In the genomic region with DNA sequence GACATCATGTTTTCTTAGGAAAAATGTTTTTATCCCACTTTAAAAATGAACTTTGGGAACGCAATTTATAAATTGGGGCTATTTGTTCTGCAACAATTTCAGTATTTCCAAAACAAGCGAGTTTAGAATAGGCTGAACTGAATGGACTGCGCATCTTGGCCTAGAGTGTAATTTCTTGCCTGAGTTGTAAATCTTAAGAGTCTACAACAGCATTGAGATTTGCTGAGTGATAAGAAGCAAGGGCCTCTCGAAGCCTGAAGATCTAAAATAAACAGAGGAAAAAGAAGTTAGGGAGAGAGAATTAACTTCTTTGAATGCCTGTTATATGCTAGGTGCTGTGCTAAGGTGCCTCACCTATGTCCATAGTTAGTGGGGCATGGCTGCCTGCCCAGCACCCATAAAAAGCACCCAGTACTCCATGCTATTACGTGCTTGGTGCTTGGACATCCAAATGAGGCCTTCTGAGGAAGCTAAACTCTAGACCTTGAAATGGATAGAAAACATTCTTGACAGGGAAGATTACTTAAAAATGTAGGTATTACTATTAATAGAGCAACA, we compare ENCODE assay signal across 29 cellular contexts. TPM values are rescaled to one million over a fixed set of nuclear protein-coding genes. Genes with fewer than 3 reads are reported as not detected.
DNase-seq lines count a peak whose midpoint lies in the region; ATAC-seq and TF ChIP-seq lines count a peak whose summit lies in the region.
"Had no signal": no experiment of that assay in that cellular context is flagged by ENCODE, and none has a peak within 500 bp of the region (broad histone marks: within the 10 kb centered on the region; RNA-seq: fewer than 3 reads in every experiment).

No MANE protein-coding gene starts in this region.

- H3K9ac ChIP-seq in OCI-LY3 (ENCODE audit: low read length), result no peak overlapping the region
- no peak overlapping the region for H3K9ac ChIP-seq in parathyroid adenoma
- H3K9ac ChIP-seq: BLaER1 treated with 17β-estradiol and CSF1 and Interleukin-3, amounts not matched to agents 10 nM and 100 nM had no signal

- peak overlapping the region; percentile 55; the same call in 1 of the 2 replicates for H3K4me3 ChIP-seq in OCI-LY3 (ENCODE audit: low read length)
- no peak overlapping the region for H3K4me3 ChIP-seq in lower lobe of right lung
- H3K4me3 ChIP-seq in parathyroid adenoma (ENCODE audit: low read depth, low read length), result no peak overlapping the region
- H3K4me3 ChIP-seq: A549; BLaER1 treated with 17β-estradiol and CSF1 and Interleukin-3, amounts not matched to agents 10 nM and 100 nM; GM12878 had no signal

- H3K79me2 ChIP-seq in OCI-LY3 (ENCODE audit: low read length) (no peaks in the 10 kb centered on the region), parathyroid adenoma (no peaks in the 10 kb centered on the region)

- no peak overlapping the region for H3K27ac Mint-ChIP-seq in chondrocyte (ENCODE audit: unreplicated experiment)
- H3K27ac Mint-ChIP-seq: CD4-positive, alpha-beta T cell; IgD-negative memory B cell had no signal

- no peak for TF ChIP-seq CTCF in OCI-LY3 (IDR thresholded peaks at IDR 0.05; ENCODE audit: low read depth, low read length)
- TF ChIP-seq CTCF in lower lobe of right lung (IDR thresholded peaks at IDR 0.05), result no peak
- TF ChIP-seq CTCF in parathyroid adenoma (IDR thresholded peaks at IDR 0.05), result no peak
- no peak for TF ChIP-seq CTCF in chondrocyte (IDR thresholded peaks at IDR 0.05)

- no peak overlapping the region for H3K4me3 Mint-ChIP-seq in chondrocyte (ENCODE audit: unreplicated experiment)
- H3K4me3 Mint-ChIP-seq: CD4-positive, alpha-beta T cell; IgD-negative memory B cell had no signal

- DNase-seq in lower lobe of right lung (peak; percentile 68), dedifferentiated amniotic fluid mesenchymal stem cell (ENCODE audit: extremely low spot score) (no peak), activated gamma-delta T cell treated with Interleukin-2 at 50 U/mL for 16 hours (no peak), chondrocyte (ENCODE audit: low spot score) (no peak)
- DNase-seq in stimulated activated CD4-positive, alpha-beta T cell treated with anti-CD3 and anti-CD28 coated beads, Interleukin-4, amount 100 ng/mL, for 4 hours, result no peak
- DNase-seq: AML-193; CD4-positive, alpha-beta T cell; COR-L47; DMS53; EL; GDM1; HCEC 1CT; Karpas-422; NCI-H1092 treated with DMSO at 0.1 percent for 48 hours; NCI-H1436; NCI-H187; NCI-H2081 treated with DMSO at 0.1 percent for 48 hours; NCI-H2171; NCI-H226; NCI-H510A; NCI-H69; SHP77 treated with DMSO at 0.1 percent for 48 hours had no signal

- no peak overlapping the region for H3K27ac ChIP-seq in OCI-LY3 (ENCODE audit: low read length)
- no peak overlapping the region for H3K27ac ChIP-seq in lower lobe of right lung
- H3K27ac ChIP-seq in parathyroid adenoma, result peak overlapping the region; percentile 70
- H3K27ac ChIP-seq: A549; BLaER1 treated with 17β-estradiol and CSF1 and Interleukin-3, amounts not matched to agents 10 nM and 100 nM had no signal

- no peaks in the 10 kb centered on the region for H3K9me3 Mint-ChIP-seq in chondrocyte (ENCODE audit: low read depth)
- H3K9me3 Mint-ChIP-seq: CD4-positive, alpha-beta T cell; IgD-negative memory B cell had no signal

- H3K36me3 ChIP-seq in OCI-LY3 (replicated peaks; ENCODE audit: low read depth, low read length), result no peaks in the 10 kb centered on the region
- H3K36me3 ChIP-seq in lower lobe of right lung, result peaks cover 7% of the 10 kb centered on the region
- H3K36me3 ChIP-seq in parathyroid adenoma (ENCODE audit: control insufficient read depth, insufficient read depth, low read length), result no peaks in the 10 kb centered on the region
- H3K36me3 ChIP-seq: BLaER1 treated with 17β-estradiol and CSF1 and Interleukin-3, amounts not matched to agents 10 nM and 100 nM had no signal

- H2AFZ ChIP-seq in OCI-LY3 (ENCODE audit: low read depth, low read length) (no peak overlapping the region), parathyroid adenoma (no peak overlapping the region)

- intact Hi-C loops in lower lobe of right lung (cut with DNase I), result no loop called here

- H4K20me1 ChIP-seq in OCI-LY3 (ENCODE audit: insufficient read depth, low read length), result no peaks in the 10 kb centered on the region
- H4K20me1 ChIP-seq: BLaER1 treated with 17β-estradiol and CSF1 and Interleukin-3, amounts not matched to agents 10 nM and 100 nM had no signal

- H3K36me3 Mint-ChIP-seq in chondrocyte (ENCODE audit: low read depth), result no peaks in the 10 kb centered on the region
- H3K36me3 Mint-ChIP-seq: IgD-negative memory B cell had no signal

- H3K27me3 ChIP-seq in OCI-LY3 (ENCODE audit: low read depth, low read length) (no peaks in the 10 kb centered on the region), lower lobe of right lung (ENCODE audit: low read depth) (no peaks in the 10 kb centered on the region), parathyroid adenoma (ENCODE audit: control insufficient read depth, insufficient read depth, low read length) (no peaks in the 10 kb centered on the region)
- H3K27me3 ChIP-seq: BLaER1 treated with 17β-estradiol and CSF1 and Interleukin-3, amounts not matched to agents 10 nM and 100 nM had no signal

- H3K4me2 ChIP-seq in OCI-LY3 (ENCODE audit: low read length) (peak overlapping the region; percentile 70), parathyroid adenoma (ENCODE audit: low read length) (peak overlapping the region; percentile 55)
- H3K4me2 ChIP-seq: A549 had no signal

- H3K4me1 ChIP-seq in OCI-LY3 (ENCODE audit: low read length) (peaks cover 44% of the 10 kb centered on the region), lower lobe of right lung (peaks cover 32% of the 10 kb centered on the region), parathyroid adenoma (peaks cover 59% of the 10 kb centered on the region)

- H3K9me3 ChIP-seq in OCI-LY3 (ENCODE audit: insufficient read depth, low read length) (no peaks in the 10 kb centered on the region), lower lobe of right lung (no peaks in the 10 kb centered on the region), parathyroid adenoma (ENCODE audit: control insufficient read depth, low read length) (no peaks in the 10 kb centered on the region)
- H3K9me3 ChIP-seq: A549; BLaER1 treated with 17β-estradiol and CSF1 and Interleukin-3, amounts not matched to agents 10 nM and 100 nM had no signal

- ATAC-seq in lower lobe of right lung, result peak; percentile 90 to 92
- ATAC-seq: A549, GM12878, Panc1 had no signal

- H3K27me3 Mint-ChIP-seq in chondrocyte (ENCODE audit: low read depth), result no peaks in the 10 kb centered on the region
- H3K27me3 Mint-ChIP-seq: CD4-positive, alpha-beta T cell had no signal

- peaks cover 18% of the 10 kb centered on the region for H3K4me1 Mint-ChIP-seq in chondrocyte (ENCODE audit: low read depth)

RNA-seq across cellular contexts. Expression of a gene that starts 17.5 kb away (rescaled TPM):
- 6.5 TPM for total RNA-seq in lower lobe of right lung
- 0.31 to 0.59 TPM (median 0.42 TPM) in 3 replicates for total RNA-seq in chondrocyte
